Comparison of ENCODE assay signal across 8 cellular contexts in the genomic region with DNA sequence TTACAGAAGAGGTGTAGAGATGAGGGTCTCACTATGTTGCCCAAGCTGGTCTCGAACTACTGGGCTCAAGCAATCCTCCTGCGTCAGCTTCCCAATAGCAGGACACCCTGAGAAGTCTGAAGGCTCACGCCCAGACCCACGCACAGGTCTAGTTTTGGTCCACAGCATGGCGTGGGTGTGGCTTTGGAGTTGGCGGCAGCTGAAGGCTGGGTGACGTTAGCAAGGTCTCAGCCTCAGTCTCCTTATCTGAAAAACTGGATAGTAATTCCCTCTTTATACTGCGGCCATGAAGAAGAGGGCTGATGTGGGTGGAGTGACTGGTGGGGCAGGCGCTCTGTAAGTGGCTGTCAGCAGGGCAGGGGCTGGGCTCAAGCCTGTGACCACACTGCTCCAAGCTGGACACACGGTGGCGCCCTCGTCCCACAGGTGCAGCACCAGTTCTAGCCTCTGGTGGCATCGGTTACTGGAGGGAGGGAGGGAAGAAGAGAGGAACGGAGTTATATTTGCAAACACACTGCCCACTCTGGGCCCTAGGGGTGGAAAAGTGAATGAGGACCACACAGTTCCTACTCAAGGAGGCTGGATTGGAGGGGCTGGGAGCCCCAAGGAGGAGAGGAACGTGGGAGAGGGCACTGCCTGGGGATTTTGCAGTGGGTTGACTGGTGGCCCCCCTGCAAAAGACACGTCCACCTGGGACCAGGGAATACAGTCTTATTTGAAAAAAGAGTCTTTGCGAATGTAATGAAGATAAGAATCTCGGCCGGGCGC. TPM values are rescaled to one million over a fixed set of nuclear protein-coding genes. Genes with fewer than 3 reads are reported as not detected.
DNase-seq lines count a peak whose midpoint lies in the region; ATAC-seq and TF ChIP-seq lines count a peak whose summit lies in the region.

No MANE protein-coding gene starts in this region.

- TF ChIP-seq CTCF in GM12801 (IDR thresholded peaks at IDR 0.05; ENCODE audit: extremely low read depth, insufficient read length) = peak; percentile 93

- peak; percentile 84 for ATAC-seq in HG02678 (IDR thresholded peaks at IDR 0.05; ENCODE audit: unreplicated experiment)
- peak; percentile 99 for ATAC-seq in left ventricle myocardium superior
- ATAC-seq in HG03439 (IDR thresholded peaks at IDR 0.05; ENCODE audit: unreplicated experiment) = no peak

- intact Hi-C loops in left ventricle myocardium superior (cut with micrococcal nuclease) = loop anchor here (2.0 kb wide), 1 partner anchor 54 kb away; no protein-coding TSS in a partner anchor

- DNase-seq in NCI-H146 treated with DMSO at 0.1 percent for 48 hours (lab: John Stamatoyannopoulos, UW; ENCODE audit: unreplicated experiment) (peak; percentile 50), T-helper 2 cell (peak; percentile 76 to 89 (median 82)), amniotic epithelial cell (ENCODE audit: low read depth) (peak; percentile 91), left ventricle myocardium superior (peak; percentile 94), retina (peak; percentile 86)

RNA-seq across cellular contexts. Expression of a gene that starts 19.6 kb away (rescaled TPM):
- total RNA-seq in left ventricle myocardium superior = 10.0 TPM

RNA-seq across cellular contexts. Expression of a gene that starts 21.5 kb away (rescaled TPM):
- total RNA-seq in left ventricle myocardium superior = 14.6 TPM

RNA-seq across cellular contexts. Expression of a gene that starts 41.1 kb away (rescaled TPM):
- not detected for total RNA-seq in left ventricle myocardium superior

RNA-seq across cellular contexts. Expression of a gene that starts 52.6 kb away (rescaled TPM):
- 13.9 TPM for total RNA-seq in left ventricle myocardium superior
